ENCODE assay signal across 30 cellular contexts in the genomic region with DNA sequence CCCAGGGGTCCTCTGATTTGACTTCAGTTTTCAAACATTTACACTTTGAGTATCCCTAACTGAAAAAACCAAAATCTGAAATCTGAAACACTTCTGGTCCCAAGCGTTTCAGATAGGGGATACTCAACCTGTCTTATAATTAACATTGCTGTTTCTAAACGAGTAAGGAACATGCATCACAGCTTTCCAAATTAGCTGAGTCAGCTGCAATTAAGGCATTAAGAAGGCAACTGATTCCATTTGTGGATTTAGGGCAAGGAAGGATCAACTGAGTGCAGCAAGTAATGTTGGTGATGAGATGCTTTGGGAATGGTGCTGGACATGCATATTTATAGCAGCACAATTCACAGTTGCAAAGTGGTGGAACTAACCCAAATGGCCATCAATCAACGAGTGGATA.
"Had no signal": no experiment of that assay in that cellular context is flagged by ENCODE, and none has a peak within 500 bp of the region (broad histone marks: within the 10 kb centered on the region; RNA-seq: fewer than 3 reads in every experiment).

No MANE protein-coding gene starts in this region.

- ATAC-seq: activated naive CD8-positive, alpha-beta T cell treated with anti-CD3 and anti-CD28 coated beads, Interleukin-2, amount 50 U/mL, for 24 hours; activated T-cell treated with anti-CD3 and anti-CD28 coated beads, Interleukin-2, amount 50 U/mL, for 4 hours; activated T-helper 17 cell treated with anti-CD3 and anti-CD28 coated beads, Interleukin-2, amount 50 U/mL, for 72 hours; effector memory CD8-positive, alpha-beta T cell; gastroesophageal sphincter; WTC11 had no signal

- FAIRE-seq: TTC549 had no signal

- H3K27me3 ChIP-seq: adrenal gland, ascending aorta, breast epithelium, cardiac muscle cell, esophagus squamous epithelium, hepatocyte had no signal

- H3K36me3 ChIP-seq: adrenal gland, ascending aorta, breast epithelium, cardiac muscle cell, esophagus squamous epithelium, gastroesophageal sphincter, heart right ventricle had no signal

- H2AFZ ChIP-seq: hepatocyte had no signal

- H3K9me3 ChIP-seq: adrenal gland, ascending aorta, breast epithelium, esophagus squamous epithelium, gastroesophageal sphincter, heart right ventricle had no signal

- H3K4me1 ChIP-seq: adrenal gland, ascending aorta, breast epithelium, esophagus squamous epithelium, gastroesophageal sphincter, heart right ventricle had no signal

- H3K4me3 ChIP-seq: adrenal gland, ascending aorta, breast epithelium, cardiac muscle cell, coronary artery, esophagus squamous epithelium, gastroesophageal sphincter, heart right ventricle, hepatocyte had no signal

- DNase-seq: activated CD4-positive, alpha-beta memory T cell treated with anti-CD3 and anti-CD28 coated beads, Interleukin-2, amount 10 ng/mL, durations not matched to agents 7 days and 5 days; activated CD4-positive, alpha-beta T cell treated with anti-CD3 and anti-CD28 coated beads for 1 hour; activated CD4-positive, alpha-beta T cell treated with anti-CD3 and anti-CD28 coated beads for 4 hours; activated CD4-positive, alpha-beta T cell treated with anti-CD3 and anti-CD28 coated beads, Interleukin-2, amount 10 ng/mL, durations not matched to agents 7 days and 5 days; activated CD4-positive, alpha-beta T cell treated with anti-CD3 and anti-CD28 coated beads, Interleukin-2, amount 50 U/mL, for 4 hours; activated CD8-positive, alpha-beta memory T cell treated with anti-CD3 and anti-CD28 coated beads, Interleukin-2, amount 50 U/mL, for 48 hours; activated effector memory CD4-positive, alpha-beta T cell treated with Interleukin-2 at 50 U/mL for 16 hours; activated naive CD4-positive, alpha-beta T cell treated with anti-CD3 and anti-CD28 coated beads for 36 hours; activated naive CD8-positive, alpha-beta T cell treated with anti-CD3 and anti-CD28 coated beads for 36 hours; activated naive CD8-positive, alpha-beta T cell treated with anti-CD3 and anti-CD28 coated beads, Interleukin-2, amount 50 U/mL, for 24 hours; activated T-cell treated with anti-CD3 and anti-CD28 coated beads, Interleukin-2, amount 50 U/mL, for 4 hours; adrenal gland; amygdala; effector CD4-positive, alpha-beta T cell; effector memory CD8-positive, alpha-beta T cell; erythroblast; esophagus squamous epithelium; foreskin melanocyte; heart right ventricle; T-helper 2 cell had no signal

- H3K27ac ChIP-seq: adrenal gland, ascending aorta, breast epithelium, cardiac muscle cell, coronary artery, esophagus squamous epithelium, gastroesophageal sphincter, heart right ventricle, hepatocyte, VCaP had no signal

- H3K4me2 ChIP-seq: hepatocyte had no signal
